ENCODE assay signal across 1 cellular context in the genomic region with DNA sequence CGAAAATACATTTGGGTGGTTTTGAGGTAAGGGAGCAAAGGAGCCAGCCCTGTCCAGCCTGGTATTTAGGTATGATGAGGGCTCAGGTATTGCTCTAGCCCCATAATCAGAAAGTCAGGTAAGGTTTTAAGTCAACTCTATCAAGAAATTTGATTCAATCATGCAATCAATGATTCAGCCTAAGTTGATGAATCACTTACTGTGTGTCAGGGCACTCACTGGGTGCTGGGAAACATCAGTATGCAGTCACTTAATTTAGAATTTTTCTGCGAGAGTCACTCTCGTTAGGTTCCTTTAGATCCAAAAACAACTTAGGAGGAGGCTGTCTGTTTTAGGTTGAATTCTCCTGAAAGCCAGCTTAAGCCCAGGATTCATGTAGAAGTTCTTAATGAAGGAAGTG.
TF ChIP-seq lines count a peak whose summit lies in the region.

No MANE protein-coding gene starts in this region.

TF ChIP-seq in GM23338, 12 proteins besides CTCF, POLR2A, EP300 and RAD21 (continued from another document):
- TF ChIP-seq, protein P1, sequence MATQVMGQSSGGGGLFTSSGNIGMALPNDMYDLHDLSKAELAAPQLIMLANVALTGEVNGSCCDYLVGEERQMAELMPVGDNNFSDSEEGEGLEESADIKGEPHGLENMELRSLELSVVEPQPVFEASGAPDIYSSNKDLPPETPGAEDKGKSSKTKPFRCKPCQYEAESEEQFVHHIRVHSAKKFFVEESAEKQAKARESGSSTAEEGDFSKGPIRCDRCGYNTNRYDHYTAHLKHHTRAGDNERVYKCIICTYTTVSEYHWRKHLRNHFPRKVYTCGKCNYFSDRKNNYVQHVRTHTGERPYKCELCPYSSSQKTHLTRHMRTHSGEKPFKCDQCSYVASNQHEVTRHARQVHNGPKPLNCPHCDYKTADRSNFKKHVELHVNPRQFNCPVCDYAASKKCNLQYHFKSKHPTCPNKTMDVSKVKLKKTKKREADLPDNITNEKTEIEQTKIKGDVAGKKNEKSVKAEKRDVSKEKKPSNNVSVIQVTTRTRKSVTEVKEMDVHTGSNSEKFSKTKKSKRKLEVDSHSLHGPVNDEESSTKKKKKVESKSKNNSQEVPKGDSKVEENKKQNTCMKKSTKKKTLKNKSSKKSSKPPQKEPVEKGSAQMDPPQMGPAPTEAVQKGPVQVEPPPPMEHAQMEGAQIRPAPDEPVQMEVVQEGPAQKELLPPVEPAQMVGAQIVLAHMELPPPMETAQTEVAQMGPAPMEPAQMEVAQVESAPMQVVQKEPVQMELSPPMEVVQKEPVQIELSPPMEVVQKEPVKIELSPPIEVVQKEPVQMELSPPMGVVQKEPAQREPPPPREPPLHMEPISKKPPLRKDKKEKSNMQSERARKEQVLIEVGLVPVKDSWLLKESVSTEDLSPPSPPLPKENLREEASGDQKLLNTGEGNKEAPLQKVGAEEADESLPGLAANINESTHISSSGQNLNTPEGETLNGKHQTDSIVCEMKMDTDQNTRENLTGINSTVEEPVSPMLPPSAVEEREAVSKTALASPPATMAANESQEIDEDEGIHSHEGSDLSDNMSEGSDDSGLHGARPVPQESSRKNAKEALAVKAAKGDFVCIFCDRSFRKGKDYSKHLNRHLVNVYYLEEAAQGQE (IDR thresholded peaks at IDR 0.05; ENCODE audit: unreplicated experiment) = no peak
- TF ChIP-seq CREB1 (CRISPR knock-in tag; IDR thresholded peaks at IDR 0.05; ENCODE audit: low read depth) (no peak), STAT1 (IDR thresholded peaks at IDR 0.05; ENCODE audit: unreplicated experiment) (no peak), EZH2 (IDR thresholded peaks at IDR 0.05; ENCODE audit: low read depth, unreplicated experiment) (no peak), ZNF114 (CRISPR knock-in tag; IDR thresholded peaks at IDR 0.05) (no peak)
- TF ChIP-seq, protein P2, sequence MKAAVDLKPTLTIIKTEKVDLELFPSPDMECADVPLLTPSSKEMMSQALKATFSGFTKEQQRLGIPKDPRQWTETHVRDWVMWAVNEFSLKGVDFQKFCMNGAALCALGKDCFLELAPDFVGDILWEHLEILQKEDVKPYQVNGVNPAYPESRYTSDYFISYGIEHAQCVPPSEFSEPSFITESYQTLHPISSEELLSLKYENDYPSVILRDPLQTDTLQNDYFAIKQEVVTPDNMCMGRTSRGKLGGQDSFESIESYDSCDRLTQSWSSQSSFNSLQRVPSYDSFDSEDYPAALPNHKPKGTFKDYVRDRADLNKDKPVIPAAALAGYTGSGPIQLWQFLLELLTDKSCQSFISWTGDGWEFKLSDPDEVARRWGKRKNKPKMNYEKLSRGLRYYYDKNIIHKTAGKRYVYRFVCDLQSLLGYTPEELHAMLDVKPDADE (IDR thresholded peaks at IDR 0.05) = no peak
- TF ChIP-seq, protein P3, sequence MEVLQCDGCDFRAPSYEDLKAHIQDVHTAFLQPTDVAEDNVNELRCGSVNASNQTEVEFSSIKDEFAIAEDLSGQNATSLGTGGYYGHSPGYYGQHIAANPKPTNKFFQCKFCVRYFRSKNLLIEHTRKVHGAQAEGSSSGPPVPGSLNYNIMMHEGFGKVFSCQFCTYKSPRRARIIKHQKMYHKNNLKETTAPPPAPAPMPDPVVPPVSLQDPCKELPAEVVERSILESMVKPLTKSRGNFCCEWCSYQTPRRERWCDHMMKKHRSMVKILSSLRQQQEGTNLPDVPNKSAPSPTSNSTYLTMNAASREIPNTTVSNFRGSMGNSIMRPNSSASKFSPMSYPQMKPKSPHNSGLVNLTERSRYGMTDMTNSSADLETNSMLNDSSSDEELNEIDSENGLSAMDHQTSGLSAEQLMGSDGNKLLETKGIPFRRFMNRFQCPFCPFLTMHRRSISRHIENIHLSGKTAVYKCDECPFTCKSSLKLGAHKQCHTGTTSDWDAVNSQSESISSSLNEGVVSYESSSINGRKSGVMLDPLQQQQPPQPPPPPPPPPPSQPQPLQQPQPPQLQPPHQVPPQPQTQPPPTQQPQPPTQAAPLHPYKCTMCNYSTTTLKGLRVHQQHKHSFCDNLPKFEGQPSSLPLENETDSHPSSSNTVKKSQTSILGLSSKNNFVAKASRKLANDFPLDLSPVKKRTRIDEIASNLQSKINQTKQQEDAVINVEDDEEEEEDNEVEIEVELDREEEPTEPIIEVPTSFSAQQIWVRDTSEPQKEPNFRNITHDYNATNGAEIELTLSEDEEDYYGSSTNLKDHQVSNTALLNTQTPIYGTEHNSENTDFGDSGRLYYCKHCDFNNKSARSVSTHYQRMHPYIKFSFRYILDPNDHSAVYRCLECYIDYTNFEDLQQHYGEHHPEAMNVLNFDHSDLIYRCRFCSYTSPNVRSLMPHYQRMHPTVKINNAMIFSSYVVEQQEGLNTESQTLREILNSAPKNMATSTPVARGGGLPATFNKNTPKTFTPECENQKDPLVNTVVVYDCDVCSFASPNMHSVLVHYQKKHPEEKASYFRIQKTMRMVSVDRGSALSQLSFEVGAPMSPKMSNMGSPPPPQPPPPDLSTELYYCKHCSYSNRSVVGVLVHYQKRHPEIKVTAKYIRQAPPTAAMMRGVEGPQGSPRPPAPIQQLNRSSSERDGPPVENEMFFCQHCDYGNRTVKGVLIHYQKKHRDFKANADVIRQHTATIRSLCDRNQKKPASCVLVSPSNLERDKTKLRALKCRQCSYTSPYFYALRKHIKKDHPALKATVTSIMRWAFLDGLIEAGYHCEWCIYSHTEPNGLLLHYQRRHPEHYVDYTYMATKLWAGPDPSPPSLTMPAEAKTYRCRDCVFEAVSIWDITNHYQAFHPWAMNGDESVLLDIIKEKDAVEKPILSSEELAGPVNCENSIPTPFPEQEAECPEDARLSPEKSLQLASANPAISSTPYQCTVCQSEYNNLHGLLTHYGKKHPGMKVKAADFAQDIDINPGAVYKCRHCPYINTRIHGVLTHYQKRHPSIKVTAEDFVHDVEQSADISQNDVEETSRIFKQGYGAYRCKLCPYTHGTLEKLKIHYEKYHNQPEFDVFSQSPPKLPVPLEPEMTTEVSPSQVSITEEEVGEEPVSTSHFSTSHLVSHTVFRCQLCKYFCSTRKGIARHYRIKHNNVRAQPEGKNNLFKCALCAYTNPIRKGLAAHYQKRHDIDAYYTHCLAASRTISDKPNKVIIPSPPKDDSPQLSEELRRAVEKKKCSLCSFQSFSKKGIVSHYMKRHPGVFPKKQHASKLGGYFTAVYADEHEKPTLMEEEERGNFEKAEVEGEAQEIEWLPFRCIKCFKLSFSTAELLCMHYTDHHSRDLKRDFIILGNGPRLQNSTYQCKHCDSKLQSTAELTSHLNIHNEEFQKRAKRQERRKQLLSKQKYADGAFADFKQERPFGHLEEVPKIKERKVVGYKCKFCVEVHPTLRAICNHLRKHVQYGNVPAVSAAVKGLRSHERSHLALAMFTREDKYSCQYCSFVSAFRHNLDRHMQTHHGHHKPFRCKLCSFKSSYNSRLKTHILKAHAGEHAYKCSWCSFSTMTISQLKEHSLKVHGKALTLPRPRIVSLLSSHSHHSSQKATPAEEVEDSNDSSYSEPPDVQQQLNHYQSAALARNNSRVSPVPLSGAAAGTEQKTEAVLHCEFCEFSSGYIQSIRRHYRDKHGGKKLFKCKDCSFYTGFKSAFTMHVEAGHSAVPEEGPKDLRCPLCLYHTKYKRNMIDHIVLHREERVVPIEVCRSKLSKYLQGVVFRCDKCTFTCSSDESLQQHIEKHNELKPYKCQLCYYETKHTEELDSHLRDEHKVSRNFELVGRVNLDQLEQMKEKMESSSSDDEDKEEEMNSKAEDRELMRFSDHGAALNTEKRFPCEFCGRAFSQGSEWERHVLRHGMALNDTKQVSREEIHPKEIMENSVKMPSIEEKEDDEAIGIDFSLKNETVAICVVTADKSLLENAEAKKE (CRISPR knock-in tag; IDR thresholded peaks at IDR 0.05) = no peak
